Comparison of ENCODE assay signal across 1 cellular context in the genomic region with DNA sequence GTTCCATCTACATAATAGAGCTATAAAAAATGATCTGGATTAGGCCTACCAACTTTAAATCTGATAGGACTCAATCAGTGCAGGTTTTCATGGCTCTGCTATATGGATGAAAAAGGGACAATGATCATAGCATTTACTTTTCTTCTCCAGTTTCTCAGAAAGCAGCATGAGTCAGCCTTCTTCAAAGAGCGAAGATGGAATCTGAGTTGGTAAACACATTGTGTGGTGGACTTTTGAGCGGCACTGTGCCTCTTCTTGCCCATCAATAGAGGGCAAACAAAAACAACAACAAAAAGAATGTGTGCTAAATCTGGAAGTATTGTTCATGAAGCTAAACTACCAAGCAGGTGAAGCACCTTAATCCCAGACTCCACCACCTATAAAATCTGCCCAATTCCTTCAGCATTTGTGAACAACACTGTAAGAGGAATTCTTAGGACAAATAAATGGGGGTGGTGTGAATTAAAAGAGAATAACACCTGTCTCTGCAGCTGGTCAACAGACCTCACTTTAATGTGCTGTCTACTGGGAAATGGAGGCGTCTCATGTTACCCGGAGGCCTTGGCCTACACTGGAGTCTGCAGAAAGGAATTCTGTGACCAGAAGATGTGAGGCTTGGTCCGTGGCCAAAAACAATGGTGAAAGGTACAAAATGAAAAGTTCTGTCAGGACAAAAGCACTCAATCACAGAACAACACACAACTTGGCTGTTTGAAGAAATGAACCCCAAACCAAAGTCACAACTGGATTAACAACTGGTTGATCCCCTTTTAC.
TF ChIP-seq lines count a peak whose summit lies in the region.

No MANE protein-coding gene starts in this region.

TF ChIP-seq in A549, 52 proteins besides CTCF, POLR2A, EP300 and RAD21 (continued from another document):
- TF ChIP-seq, protein P1, sequence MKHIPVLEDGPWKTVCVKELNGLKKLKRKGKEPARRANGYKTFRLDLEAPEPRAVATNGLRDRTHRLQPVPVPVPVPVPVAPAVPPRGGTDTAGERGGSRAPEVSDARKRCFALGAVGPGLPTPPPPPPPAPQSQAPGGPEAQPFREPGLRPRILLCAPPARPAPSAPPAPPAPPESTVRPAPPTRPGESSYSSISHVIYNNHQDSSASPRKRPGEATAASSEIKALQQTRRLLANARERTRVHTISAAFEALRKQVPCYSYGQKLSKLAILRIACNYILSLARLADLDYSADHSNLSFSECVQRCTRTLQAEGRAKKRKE (CRISPR knock-in tag; IDR thresholded peaks at IDR 0.05; ENCODE audit: low read depth) = no peak
- TF ChIP-seq GATA3 (IDR thresholded peaks at IDR 0.05; ENCODE audit: borderline replicate concordance) (peak; percentile 41; the same call in 1 of the 2 replicates), SREBF2 (IDR thresholded peaks at IDR 0.05) (no peak), RNF2 (IDR thresholded peaks at IDR 0.05; ENCODE audit: borderline replicate concordance, low read depth) (no peak), ZFP36 (IDR thresholded peaks at IDR 0.05; ENCODE audit: borderline replicate concordance, partially characterized antibody) (no peak), CEBPB (IDR thresholded peaks at IDR 0.05) (no peak), ZNF302 (CRISPR knock-in tag; IDR thresholded peaks at IDR 0.05) (no peak), HOXB5 (CRISPR knock-in tag; IDR thresholded peaks at IDR 0.05) (no peak), TP53 (CRISPR knock-in tag; IDR thresholded peaks at IDR 0.05) (no peak), MAX (IDR thresholded peaks at IDR 0.05) (0 out of 2 replicates have a peak, but pooled peaks have one; percentile 21), HDAC2 (IDR thresholded peaks at IDR 0.05) (no peak), FOSB (CRISPR knock-in tag; IDR thresholded peaks at IDR 0.05) (no peak), HOXA7 (CRISPR knock-in tag; IDR thresholded peaks at IDR 0.05) (no peak), EHMT2 (IDR thresholded peaks at IDR 0.05; ENCODE audit: low read depth) (no peak), NR3C1 (IDR thresholded peaks at IDR 0.05) (no peak), SMC3 (IDR thresholded peaks at IDR 0.05) (no peak), FOSL2 (IDR thresholded peaks at IDR 0.05) (no peak), FOSL2 (CRISPR knock-in tag; IDR thresholded peaks at IDR 0.05) (peak; percentile 10; the same call in 1 of the 2 replicates)
